18 cellular contexts compared by ENCODE assay signal in genomic region chr10:86437447-86437846, GRCh38.
"Had no signal": no experiment of that assay in that cellular context is flagged by ENCODE, and none has a peak within 500 bp of the region (broad histone marks: within the 10 kb centered on the region; RNA-seq: fewer than 3 reads in every experiment).

No MANE protein-coding gene starts in this region.

- H3K4me1 ChIP-seq: colonic mucosa, esophagus muscularis mucosa, parathyroid adenoma, vagina had no signal

- DNase-seq: activated CD4-positive, CD25-positive, alpha-beta regulatory T cell treated with anti-CD3 and anti-CD28 coated beads, Interleukin-2, amount 50 U/mL, for 72 hours; activated CD8-positive, alpha-beta memory T cell treated with anti-CD3 and anti-CD28 coated beads, Interleukin-2, amount 10 ng/mL, durations not matched to agents 7 days and 5 days; activated effector memory CD4-positive, alpha-beta T cell treated with Interleukin-2 at 50 U/mL for 16 hours; activated T-cell treated with anti-CD3 and anti-CD28 coated beads, Interleukin-2, amount 50 U/mL, for 1 hour; central memory CD4-positive, alpha-beta T cell; colonic mucosa; hypothalamus; naive B cell; retina; stimulated activated CD4-positive, alpha-beta T cell treated with anti-CD3 and anti-CD28 coated beads, Interleukin-2, amount 100 ng/mL, for 48 hours; T-cell; T-helper 9 cell had no signal

- H3K27ac ChIP-seq: colonic mucosa, esophagus muscularis mucosa, parathyroid adenoma, tibial nerve, vagina had no signal

- H3K36me3 ChIP-seq: colonic mucosa had no signal

- H3K27me3 ChIP-seq: colonic mucosa, esophagus muscularis mucosa, tibial nerve, vagina had no signal

- H3K9me3 ChIP-seq: colonic mucosa, esophagus muscularis mucosa, tibial nerve, vagina had no signal

- ATAC-seq: activated CD8-positive, alpha-beta memory T cell treated with anti-CD3 and anti-CD28 coated beads, Interleukin-2, amount 10 ng/mL, durations not matched to agents 7 days and 5 days; activated naive CD4-positive, alpha-beta T cell treated with anti-CD3 and anti-CD28 coated beads, Interleukin-2, amount 50 U/mL, for 72 hours; stimulated activated memory B cell treated with anti-CD40 and anti-IgM and Interleukin-4, amounts not matched to agents 10 μg/mL and 1 μg/mL and 100 μg/mL, for 72 hours; T-cell had no signal

- H3K4me3 ChIP-seq: colonic mucosa, esophagus muscularis mucosa, tibial nerve, vagina had no signal
